Comparison of ENCODE assay signal across 1 cellular context in the genomic region with DNA sequence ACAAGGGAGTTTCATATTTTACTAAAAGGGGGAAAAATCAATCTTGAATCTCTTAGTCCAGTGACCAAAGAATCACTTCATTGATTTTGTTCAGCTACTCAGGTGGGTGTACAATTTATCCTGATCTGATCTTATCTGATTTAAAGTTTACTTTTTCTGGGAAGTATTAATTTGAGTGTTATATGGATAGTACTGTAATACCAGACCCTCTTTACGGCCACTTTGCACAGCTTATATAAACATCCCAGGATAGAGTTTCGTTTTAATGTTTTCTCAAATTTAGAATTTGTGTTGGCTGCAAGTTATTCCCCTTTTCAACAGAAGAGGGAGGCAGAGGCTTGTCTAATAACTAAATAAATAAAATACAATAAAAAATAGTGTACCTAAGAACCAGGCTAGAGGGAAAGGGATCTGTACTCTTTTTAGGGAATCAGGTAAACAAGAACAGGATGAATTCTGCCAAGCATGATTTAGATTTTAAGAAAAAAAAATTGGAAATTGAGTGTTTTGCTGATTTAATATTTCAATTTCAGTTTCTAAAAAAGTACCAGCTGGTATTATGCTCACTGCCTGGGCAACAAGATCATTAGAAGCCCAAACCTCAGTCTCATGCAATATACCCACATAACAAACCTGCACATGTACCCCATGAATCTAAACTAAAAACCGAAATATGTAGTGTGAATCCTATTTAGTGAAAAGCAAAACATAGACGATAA.
TF ChIP-seq lines count a peak whose summit lies in the region.

No MANE protein-coding gene starts in this region.

TF ChIP-seq in WTC11, 78 proteins besides CTCF, POLR2A, EP300 and RAD21 (continued from another document):
- no peak for TF ChIP-seq KAT7 (CRISPR knock-in tag; IDR thresholded peaks at IDR 0.05; ENCODE audit: borderline replicate concordance)
TF ChIP-seq in WTC11: peak in this region for 0.
